In genomic region chr10:3537518-3537917, GRCh38 we compare ENCODE assay signal across 16 cellular contexts.
"Had no signal": no experiment of that assay in that cellular context is flagged by ENCODE, and none has a peak within 500 bp of the region (broad histone marks: within the 10 kb centered on the region; RNA-seq: fewer than 3 reads in every experiment).

No MANE protein-coding gene starts in this region.

- H3K27ac ChIP-seq: pancreas had no signal

- H3K4me3 ChIP-seq: heart right ventricle, lung, pancreas, transverse colon had no signal

- H3K36me3 ChIP-seq: heart right ventricle, pancreas, transverse colon had no signal

- H3K27me3 ChIP-seq: heart right ventricle, transverse colon had no signal

- H3K4me1 ChIP-seq: pancreas had no signal

- H3K9me3 ChIP-seq: heart right ventricle, pancreas, transverse colon had no signal

- DNase-seq: activated B cell treated with CpG ODN at 0.5 μM for 24 hours; activated CD4-positive, alpha-beta T cell treated with anti-CD3 and anti-CD28 coated beads, Interleukin-2, amount 10 ng/mL, durations not matched to agents 24 days and 14 days; activated CD8-positive, alpha-beta memory T cell treated with anti-CD3 and anti-CD28 coated beads, Interleukin-2, amount 50 U/mL, for 48 hours; activated CD8-positive, alpha-beta T cell treated with anti-CD3 and anti-CD28 coated beads, Interleukin-2, amount 10 ng/mL, durations not matched to agents 7 days and 5 days; activated gamma-delta T cell; activated T-cell treated with anti-CD3 and anti-CD28 coated beads, Interleukin-2, amount 50 U/mL, for 72 hours; effector memory CD8-positive, alpha-beta T cell; heart right ventricle; islet precursor cell; naive thymus-derived CD4-positive, alpha-beta T cell; pancreas; stimulated activated CD4-positive, alpha-beta T cell treated with anti-CD3 and anti-CD28 coated beads, Interleukin-15, amount 100 ng/mL, for 24 hours; stimulated activated CD4-positive, alpha-beta T cell treated with anti-CD3 and anti-CD28 coated beads, Interleukin-4, amount 100 ng/mL, for 1 hour; stimulated activated naive CD4-positive, alpha-beta T cell; transverse colon had no signal
